In the genomic region with DNA sequence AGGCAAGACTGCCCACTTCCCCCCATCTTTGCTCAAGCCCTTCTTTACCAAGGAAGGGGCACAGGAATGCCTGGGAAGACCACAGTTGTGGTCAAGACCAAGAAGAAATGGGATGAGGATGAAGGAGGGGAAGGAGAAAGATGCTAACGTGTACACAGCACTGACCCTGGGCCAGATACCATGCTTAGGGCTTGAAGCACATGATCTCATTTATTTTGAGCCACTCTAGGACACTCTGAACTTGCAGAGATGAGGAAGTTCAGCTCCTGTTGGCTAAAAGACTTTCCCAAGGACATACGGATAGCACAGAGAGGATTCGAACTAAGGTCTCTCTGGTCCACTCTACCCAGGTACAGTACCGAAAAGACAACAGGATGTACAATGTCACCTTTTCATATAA, we compare ENCODE assay signal across 14 cellular contexts. TPM values are rescaled to one million over a fixed set of nuclear protein-coding genes. Genes with fewer than 3 reads are reported as not detected.
A peak's percentile ranks its signal among the peaks of the same experiment; 100 is the strongest.
DNase-seq lines count a peak whose midpoint lies in the region; FAIRE-seq and TF ChIP-seq lines count a peak whose summit lies in the region.
"Had no signal": no experiment of that assay in that cellular context is flagged by ENCODE, and none has a peak within 500 bp of the region (broad histone marks: within the 10 kb centered on the region; RNA-seq: fewer than 3 reads in every experiment).

No MANE protein-coding gene starts in this region.

- H3K27ac ChIP-seq in OCI-LY3 (ENCODE audit: low read length) (peak overlapping the region; percentile 91), fibroblast of lung (ENCODE audit: insufficient read depth, low read length) (peak overlapping the region; percentile 59), osteoblast (ENCODE audit: low read depth, low read length) (peak overlapping the region; percentile 54), SJCRH30 (no peak overlapping the region)
- H3K27ac ChIP-seq: parathyroid adenoma had no signal

- peaks cover 6% of the 10 kb centered on the region for H3K36me3 Mint-ChIP-seq in glutamatergic neuron (ENCODE audit: unreplicated experiment)

- H3K4me3 ChIP-seq in OCI-LY3 (ENCODE audit: low read length), result no peak overlapping the region
- no peak overlapping the region for H3K4me3 ChIP-seq in fibroblast of lung (replicated peaks in 1 of 4; ENCODE audit: control extremely low read depth in 1 of 4, insufficient read depth in 1 of 4, low read depth in 3 of 4, low read length in 4 of 4)
- H3K4me3 ChIP-seq in osteoblast (ENCODE audit: insufficient read depth, low read length), result no peak overlapping the region
- H3K4me3 ChIP-seq in SJCRH30, result no peak overlapping the region

- peaks cover 5% of the 10 kb centered on the region; the same call in 1 of the 2 replicates for H3K79me2 ChIP-seq in OCI-LY3 (ENCODE audit: low read length)
- no peaks in the 10 kb centered on the region for H3K79me2 ChIP-seq in fibroblast of lung (ENCODE audit: control insufficient read depth, insufficient read depth, low read length)
- no peaks in the 10 kb centered on the region for H3K79me2 ChIP-seq in osteoblast (ENCODE audit: insufficient read depth, low read length)
- H3K79me2 ChIP-seq: parathyroid adenoma had no signal

- no peak overlapping the region for H3K27ac Mint-ChIP-seq in glutamatergic neuron (ENCODE audit: unreplicated experiment)

- no peak for TF ChIP-seq CTCF in OCI-LY3 (IDR thresholded peaks at IDR 0.05; ENCODE audit: low read depth, low read length)
- no peak for TF ChIP-seq CTCF in fibroblast of lung (conservative IDR thresholded peaks at IDR 0.05 in 1 of 2, IDR thresholded peaks at IDR 0.05 in 1 of 2; ENCODE audit: low read depth in 1 of 2, low read length in 2 of 2)
- no peak for TF ChIP-seq CTCF in osteoblast (IDR thresholded peaks at IDR 0.05; ENCODE audit: extremely low read depth, low read depth, low read length)
- no peak for TF ChIP-seq CTCF in glutamatergic neuron (IDR thresholded peaks at IDR 0.05; ENCODE audit: partially characterized antibody, unreplicated experiment)

- H3K4me1 ChIP-seq in OCI-LY3 (ENCODE audit: low read length) (peaks cover 72% of the 10 kb centered on the region), fibroblast of lung (ENCODE audit: control insufficient read depth, extremely low read depth, insufficient read depth, low read length) (peaks cover 4% of the 10 kb centered on the region), osteoblast (ENCODE audit: insufficient read depth, low read length) (peaks cover 14% of the 10 kb centered on the region), SJCRH30 (no peaks in the 10 kb centered on the region)
- H3K4me1 ChIP-seq: parathyroid adenoma had no signal

- H3K4me1 Mint-ChIP-seq in glutamatergic neuron (ENCODE audit: low read depth, unreplicated experiment), result no peaks in the 10 kb centered on the region

- FAIRE-seq in GM12892 (lab: Jason Lieb, UNC), result peak; percentile 75
- FAIRE-seq: colon had no signal

- H3K9me3 ChIP-seq in OCI-LY3 (ENCODE audit: insufficient read depth, low read length) (peaks cover 5% of the 10 kb centered on the region; the same call in 1 of the 2 replicates), fibroblast of lung (ENCODE audit: control insufficient read depth, insufficient read depth, low read depth, low read length) (no peaks in the 10 kb centered on the region), osteoblast (ENCODE audit: low read depth, low read length) (peaks cover 6% of the 10 kb centered on the region), SJCRH30 (replicated peaks) (no peaks in the 10 kb centered on the region)

- H3K4me2 ChIP-seq in OCI-LY3 (ENCODE audit: low read length) (0 out of 2 replicates have a peak overlapping the region, but pooled peaks have one; percentile 36), fibroblast of lung (ENCODE audit: extremely low read depth, insufficient read depth, low read length) (no peak overlapping the region), osteoblast (ENCODE audit: insufficient read depth, low read length) (peak overlapping the region; percentile 52)

- H2AFZ ChIP-seq in OCI-LY3 (ENCODE audit: low read depth, low read length), result no peak overlapping the region
- peak overlapping the region; percentile 22 for H2AFZ ChIP-seq in fibroblast of lung (ENCODE audit: low read length)
- peak overlapping the region; percentile 47 for H2AFZ ChIP-seq in osteoblast (ENCODE audit: low read length)
- H2AFZ ChIP-seq: parathyroid adenoma had no signal

- H3K4me3 Mint-ChIP-seq in glutamatergic neuron (ENCODE audit: unreplicated experiment), result no peak overlapping the region

- no peak for TF ChIP-seq POLR2A in GM12892 (IDR thresholded peaks at IDR 0.05; ENCODE audit: low read depth, low read length)

- H3K36me3 ChIP-seq in OCI-LY3 (replicated peaks; ENCODE audit: low read depth, low read length) (peaks cover 34% of the 10 kb centered on the region), fibroblast of lung (ENCODE audit: control insufficient read depth, insufficient read depth, low read length) (no peaks in the 10 kb centered on the region), osteoblast (ENCODE audit: insufficient read depth, low read length) (no peaks in the 10 kb centered on the region), SJCRH30 (no peaks in the 10 kb centered on the region)

- H3K27me3 ChIP-seq in OCI-LY3 (ENCODE audit: low read depth, low read length) (no peaks in the 10 kb centered on the region), fibroblast of lung (ENCODE audit: control insufficient read depth, insufficient read depth, low read length) (no peaks in the 10 kb centered on the region), osteoblast (ENCODE audit: insufficient read depth, low read length) (no peaks in the 10 kb centered on the region), SJCRH30 (no peaks in the 10 kb centered on the region)

- H3K9me3 Mint-ChIP-seq in glutamatergic neuron (ENCODE audit: unreplicated experiment), result peaks cover 2% of the 10 kb centered on the region

- H4K20me1 ChIP-seq in OCI-LY3 (ENCODE audit: insufficient read depth, low read length) (no peaks in the 10 kb centered on the region), fibroblast of lung (ENCODE audit: control insufficient read depth, extremely low read depth, insufficient read depth, low read length) (no peaks in the 10 kb centered on the region), osteoblast (ENCODE audit: insufficient read depth, low read length) (no peaks in the 10 kb centered on the region)

- no peaks in the 10 kb centered on the region for H3K27me3 Mint-ChIP-seq in glutamatergic neuron (ENCODE audit: unreplicated experiment)

- H3K9ac ChIP-seq in OCI-LY3 (ENCODE audit: low read length), result no peak overlapping the region
- no peak overlapping the region for H3K9ac ChIP-seq in fibroblast of lung (ENCODE audit: insufficient read depth, low read length)
- H3K9ac ChIP-seq: parathyroid adenoma had no signal

- no peak for DNase-seq in GM12892 (ENCODE audit: insufficient read length)
- DNase-seq in fibroblast of lung (ENCODE audit: low read depth in 2 of 2), result no peak
- peak; percentile 17 for DNase-seq in osteoblast (ENCODE audit: insufficient read length, low spot score, missing footprints)
- no peak for DNase-seq in superior temporal gyrus (ENCODE audit: extremely low spot score)
- no peak for DNase-seq in glutamatergic neuron
- DNase-seq in NCI-H1092 (lab: John Stamatoyannopoulos, UW), result no peak
- no peak for DNase-seq in SJCRH30
- DNase-seq: activated CD4-positive, CD25-positive, alpha-beta regulatory T cell; activated gamma-delta T cell; RPMI8226; stimulated activated naive CD8-positive, alpha-beta T cell treated with anti-CD3 and anti-CD28 coated beads, Interleukin-15, Interleukin-2, amounts not matched to agents 100 U/mL and 50 U/mL, for 24 hours had no signal

RNA-seq across cellular contexts. Expression of a gene that starts 42.6 kb away (rescaled TPM):
- polyA plus RNA-seq in GM12892 (2012; ENCODE audit: missing spikeins), result 45.2 TPM
- not detected in 2 replicates for total RNA-seq in fibroblast of lung
- polyA plus RNA-seq in fibroblast of lung, result 0.15 TPM in 1 of 2 replicates, not detected in the other
- polyA plus RNA-seq in fibroblast of lung (2012), result 0.08 TPM in 1 of 2 replicates, not detected in the other
- 2.8 TPM in 1 of 2 replicates, not detected in the other for polyA minus RNA-seq in fibroblast of lung (ENCODE audit: low replicate concordance)
- total RNA-seq in osteoblast, result under 0.01 and 0.36 TPM in 2 replicates
- not detected for total RNA-seq in glutamatergic neuron (ENCODE audit: unreplicated experiment)
- not detected in 2 replicates for total RNA-seq in SJCRH30 (2014; rRNA removed; shearing (Covaris generic))

RNA-seq across cellular contexts. Expression of a gene that starts 55.4 kb away (rescaled TPM):
- polyA plus RNA-seq in GM12892 (2012; ENCODE audit: missing spikeins), result 81.7 TPM
- not detected in 2 replicates for total RNA-seq in fibroblast of lung
- polyA plus RNA-seq in fibroblast of lung, result 0.02 TPM in 1 of 2 replicates, not detected in the other
- not detected in 2 replicates for polyA plus RNA-seq in fibroblast of lung (2012)
- polyA minus RNA-seq in fibroblast of lung (ENCODE audit: low replicate concordance), result not detected in 2 replicates
- not detected in 2 replicates for total RNA-seq in osteoblast
- not detected for total RNA-seq in glutamatergic neuron (ENCODE audit: unreplicated experiment)
- total RNA-seq in SJCRH30 (2014; rRNA removed; shearing (Covaris generic)), result not detected in 2 replicates
